In the genomic region with DNA sequence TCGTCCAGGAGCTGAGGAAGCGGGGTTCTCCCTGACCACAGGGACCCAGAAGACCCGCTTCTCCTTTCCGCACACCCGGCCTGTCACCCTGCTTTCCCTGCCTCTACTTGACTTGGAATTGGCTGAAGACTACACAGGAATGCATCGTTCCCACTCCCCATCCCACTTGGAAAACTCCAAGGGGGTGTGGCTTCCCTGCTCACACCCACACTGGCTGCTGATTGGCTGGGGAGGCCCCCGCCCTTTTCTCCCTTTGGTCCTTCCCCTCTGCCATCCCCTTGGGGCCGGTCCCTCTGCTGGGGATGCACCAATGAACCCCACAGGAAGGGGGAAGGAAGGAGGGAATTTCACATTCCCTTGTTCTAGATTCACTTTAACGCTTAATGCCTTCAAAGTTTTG, we compare ENCODE assay signal across 8 cellular contexts. TPM values are rescaled to one million over a fixed set of nuclear protein-coding genes. Genes with fewer than 3 reads are reported as not detected.
DNase-seq lines count a peak whose midpoint lies in the region; ATAC-seq and TF ChIP-seq lines count a peak whose summit lies in the region.

No MANE protein-coding gene starts in this region.

- H3K9me3 ChIP-seq in BE2C: 0 out of 2 replicates have a peak, but pooled peaks cover under 1% of the 10 kb centered on the region
- H3K9me3 ChIP-seq in adipocyte (ENCODE audit: control insufficient read depth, low read length): no peaks in the 10 kb centered on the region
- no peaks in the 10 kb centered on the region for H3K9me3 ChIP-seq in tibial nerve

- no peak for ATAC-seq in activated T-cell treated with anti-CD3 and anti-CD28 coated beads, Interleukin-2, amount 50 U/mL, for 4 hours

- TF ChIP-seq EP300 in tibial nerve (IDR thresholded peaks at IDR 0.05): peak; percentile 34 to 76

- peaks cover 22% of the 10 kb centered on the region for H3K36me3 Mint-ChIP-seq in activated T-cell treated with anti-CD3 and anti-CD28 coated beads, Interleukin-2, amount 50 U/mL, for 4 hours (ENCODE audit: insufficient read depth)

- 57 to 62% methylated on average over 9 of the region's 9 CpGs for WGBS in tibial nerve, 2 donors

- no peak overlapping the region for H3K9ac ChIP-seq in adipocyte (ENCODE audit: low read length)

- no peak overlapping the region for H3K4me3 ChIP-seq in BE2C (ENCODE audit: low read depth, low read length)
- H3K4me3 ChIP-seq in adipocyte (ENCODE audit: low read length): no peak overlapping the region
- H3K4me3 ChIP-seq in tibial nerve: no peak overlapping the region

- no peak overlapping the region for H3K4me3 Mint-ChIP-seq in activated T-cell treated with anti-CD3 and anti-CD28 coated beads, Interleukin-2, amount 50 U/mL, for 4 hours

- H3K36me3 ChIP-seq in BE2C: peaks cover 12% of the 10 kb centered on the region
- H3K36me3 ChIP-seq in adipocyte (ENCODE audit: control insufficient read depth, insufficient read depth, low read length, severe bottlenecking): peaks cover 31% of the 10 kb centered on the region
- H3K36me3 ChIP-seq in tibial nerve: peaks cover 2 to 47% (median 4%) of the 10 kb centered on the region in 3 donors

- H3K4me1 ChIP-seq in BE2C (no peaks in the 10 kb centered on the region), adipocyte (ENCODE audit: control insufficient read depth, insufficient read depth, low read length) (no peaks in the 10 kb centered on the region), tibial nerve (peaks cover 0 to 44% (median 9%) of the 10 kb centered on the region in 4 donors)

- H3K27ac ChIP-seq in tibial nerve: peak overlapping the region in 2 of 4 donors; percentile 67 to 76

- DNase-seq in BE2C: peak; percentile 94
- peak; percentile 94 for DNase-seq in HT-29 (ENCODE audit: low spot score)
- peak; percentile 63 for DNase-seq in adipocyte (ENCODE audit: low read depth)
- peak; percentile 90 for DNase-seq in iPS DF 19.7 (ENCODE audit: low read depth, low spot score)
- peak in 1 of 2 donors; percentile 47 for DNase-seq in tibial nerve (ENCODE audit: low spot score in 2 of 2)
- no peak for DNase-seq in activated CD4-positive, CD25-positive, alpha-beta regulatory T cell (lab: John Stamatoyannopoulos, UW)
- DNase-seq in stimulated activated CD4-positive, alpha-beta T cell treated with anti-CD3 and anti-CD28 coated beads, Interleukin-2, amount 100 ng/mL, for 48 hours: no peak
- no peak for DNase-seq in activated T-cell treated with anti-CD3 and anti-CD28 coated beads, Interleukin-2, amount 50 U/mL, for 4 hours

- H3K9me3 Mint-ChIP-seq in activated T-cell treated with anti-CD3 and anti-CD28 coated beads, Interleukin-2, amount 50 U/mL, for 4 hours: no peaks in the 10 kb centered on the region

- no peak for TF ChIP-seq CTCF in BE2C (IDR thresholded peaks at IDR 0.05; ENCODE audit: low read depth, low read length)
- TF ChIP-seq CTCF in tibial nerve (IDR thresholded peaks at IDR 0.05): no peak

- H3K4me1 Mint-ChIP-seq in activated T-cell treated with anti-CD3 and anti-CD28 coated beads, Interleukin-2, amount 50 U/mL, for 4 hours (ENCODE audit: low read depth): peaks cover 22% of the 10 kb centered on the region

- no peak for TF ChIP-seq POLR2A in tibial nerve (IDR thresholded peaks at IDR 0.05)

- no peaks in the 10 kb centered on the region for H3K27me3 Mint-ChIP-seq in activated T-cell treated with anti-CD3 and anti-CD28 coated beads, Interleukin-2, amount 50 U/mL, for 4 hours (ENCODE audit: low read depth)

- H3K27me3 ChIP-seq in BE2C: peaks cover 13% of the 10 kb centered on the region
- H3K27me3 ChIP-seq in adipocyte (replicated peaks; ENCODE audit: control insufficient read depth, insufficient read depth, low read length): no peaks in the 10 kb centered on the region
- peaks cover 0 to 15% of the 10 kb centered on the region in 2 donors for H3K27me3 ChIP-seq in tibial nerve

RNA-seq across cellular contexts. Expression of gene VASP, which starts 18.9 kb away (rescaled TPM):
- 177 TPM for polyA plus RNA-seq in BE2C (2012; ENCODE audit: insufficient read depth, insufficient read length, low read depth)
- total RNA-seq in HT-29 (2014; rRNA removed; shearing (Covaris generic)): 443 and 506 TPM in 2 replicates
- total RNA-seq in tibial nerve: 10 to 100 TPM; 39.1 to 74.4 (median 59.2) TPM
- total RNA-seq in activated T-cell treated with anti-CD3 and anti-CD28 coated beads, Interleukin-2, amount 50 U/mL, for 4 hours: 100 to 1,000 TPM; 135 to 164 (median 157) TPM

RNA-seq across cellular contexts. Expression of gene PPM1N, which starts 27.9 kb away (rescaled TPM):
- polyA plus RNA-seq in BE2C (2012; ENCODE audit: insufficient read depth, insufficient read length, low read depth): 2.2 TPM
- total RNA-seq in HT-29 (2014; rRNA removed; shearing (Covaris generic)): 9.8 and 15.3 TPM in 2 replicates
- total RNA-seq in tibial nerve: 1 to 10 TPM in 1 of 4 donors, under 1 TPM in 2, not detected in 1; 0.39 to 5.0 (median 0.60) TPM
- 1 to 10 TPM; 1.1 to 1.4 (median 1.3) TPM for total RNA-seq in activated T-cell treated with anti-CD3 and anti-CD28 coated beads, Interleukin-2, amount 50 U/mL, for 4 hours

RNA-seq across cellular contexts. Expression of gene RTN2, which starts 29.3 kb away (rescaled TPM):
- polyA plus RNA-seq in BE2C (2012; ENCODE audit: insufficient read depth, insufficient read length, low read depth): 79.0 TPM
- total RNA-seq in HT-29 (2014; rRNA removed; shearing (Covaris generic)): 11.4 and 15.4 TPM in 2 replicates
- total RNA-seq in tibial nerve: 1 to 10 TPM; 1.5 to 5.9 (median 3.5) TPM
- total RNA-seq in activated T-cell treated with anti-CD3 and anti-CD28 coated beads, Interleukin-2, amount 50 U/mL, for 4 hours: 1 to 10 TPM in 2 of 3 donors, under 1 TPM in 1; 0.83 to 1.5 (median 1.5) TPM

RNA-seq across cellular contexts. Expression of gene FOSB, which starts 58.3 kb away (rescaled TPM):
- polyA plus RNA-seq in BE2C (2012; ENCODE audit: insufficient read depth, insufficient read length, low read depth): 1.1 TPM
- total RNA-seq in HT-29 (2014; rRNA removed; shearing (Covaris generic)): 218 and 253 TPM in 2 replicates
- total RNA-seq in tibial nerve: 1 to 10 TPM in 2 of 4 donors, under 1 TPM in 2; 0.60 to 4.9 (median 1.8) TPM
- 10 to 100 TPM; 10.5 to 13.4 (median 13.2) TPM for total RNA-seq in activated T-cell treated with anti-CD3 and anti-CD28 coated beads, Interleukin-2, amount 50 U/mL, for 4 hours

RNA-seq across cellular contexts. Expression of gene OPA3, which starts 58.5 kb away (rescaled TPM):
- 11.8 TPM for polyA plus RNA-seq in BE2C (2012; ENCODE audit: insufficient read depth, insufficient read length, low read depth)
- total RNA-seq in HT-29 (2014; rRNA removed; shearing (Covaris generic)): 20.5 and 23.0 TPM in 2 replicates
- 1 to 10 TPM; 4.8 to 6.7 (median 5.7) TPM for total RNA-seq in tibial nerve
- total RNA-seq in activated T-cell treated with anti-CD3 and anti-CD28 coated beads, Interleukin-2, amount 50 U/mL, for 4 hours: 10 to 100 TPM; 14.1 to 15.5 (median 15.1) TPM

Comparison
In these comparisons a context has a peak if more than half of its experiments do, and no peak if none do; other contexts are left out.
1. DNase-seq: peak in BE2C (single experiment), HT-29 (single experiment), adipocyte (single experiment) and iPS DF 19.7 (single experiment); none in activated CD4-positive, CD25-positive, alpha-beta regulatory T cell (0 of 4), stimulated activated CD4-positive, alpha-beta T cell treated with anti-CD3 and anti-CD28 coated beads, Interleukin-2, amount 100 ng/mL, for 48 hours (0 of 2) and activated T-cell treated with anti-CD3 and anti-CD28 coated beads, Interleukin-2, amount 50 U/mL, for 4 hours (single experiment).